In genomic region chr1:162502077-162502476, GRCh38 we compare ENCODE assay signal across 16 cellular contexts. TPM values are rescaled to one million over a fixed set of nuclear protein-coding genes. Genes with fewer than 3 reads are reported as not detected.
DNase-seq lines count a peak whose midpoint lies in the region; ATAC-seq, FAIRE-seq and TF ChIP-seq lines count a peak whose summit lies in the region.
"Had no signal": no experiment of that assay in that cellular context is flagged by ENCODE, and none has a peak within 500 bp of the region (broad histone marks: within the 10 kb centered on the region; RNA-seq: fewer than 3 reads in every experiment).

No MANE protein-coding gene starts in this region.

- in situ Hi-C loops in gastrocnemius medialis (cut with MboI; ENCODE audit: low sequenced_read_pairs in 4 of 4): loop anchor here in 1 of 4 donors (10.0 kb wide), 1 partner anchor 63 kb away; the partner anchor contains the start of gene UAP1

- H3K36me3 ChIP-seq in HEK293 (ENCODE audit: control insufficient read depth in 2 of 2, insufficient read depth in 1 of 2, low read length in 2 of 2) (peaks cover 55 to 70% of the 10 kb centered on the region in 2 experiments), Loucy (ENCODE audit: insufficient read depth, low read length) (peaks cover 40% of the 10 kb centered on the region), astrocyte (ENCODE audit: insufficient read depth, low read length) (peaks cover 21% of the 10 kb centered on the region), gastrocnemius medialis (peaks cover 0 to 57% of the 10 kb centered on the region in 2 donors)

- intact Hi-C loops in gastrocnemius medialis (cut with DNase I; ENCODE audit: low total_unique reads): no loop called here
- intact Hi-C loops in activated T-helper 1 cell treated with anti-CD3 and anti-CD28 coated beads, Interleukin-12 subunit alpha, Interleukin-12 subunit beta, Interleukin-2, Interleukin-4 antibody, amounts not matched to agents 30 ng/mL and 10 ng/mL and 1 ng/mL, durations not matched to agents 14 hours and 24 hours and 36 hours (cut with micrococcal nuclease): no loop called here

- DNase-seq in astrocyte (ENCODE audit: low read depth) (no peak), gastrocnemius medialis (no peak), medulla oblongata (ENCODE audit: extremely low spot score) (no peak)
- DNase-seq in activated T-helper 1 cell treated with anti-CD3 and anti-CD28 coated beads, Interleukin-12 subunit alpha, Interleukin-12 subunit beta, Interleukin-2, Interleukin-4 antibody, amounts not matched to agents 30 ng/mL and 10 ng/mL and 1 ng/mL, durations not matched to agents 14 hours and 24 hours and 36 hours (ENCODE audit: low spot score): no peak
- DNase-seq: CD8-positive, alpha-beta T cell; COR-L47; DMS153; DMS79 treated with DMSO at 0.1 percent for 48 hours; EL; HCEC 1CT had no signal

- H3K9me2 ChIP-seq in Loucy (replicated peaks; ENCODE audit: low read depth, low read length): no peaks in the 10 kb centered on the region

- H3K4me2 ChIP-seq in Loucy (ENCODE audit: low read depth, low read length, poor library complexity, severe bottlenecking): peak overlapping the region; percentile 99
- H3K4me2 ChIP-seq in astrocyte (ENCODE audit: low read length): peak overlapping the region; percentile 47
- H3K4me2 ChIP-seq: A549 had no signal

- no peak overlapping the region for H2AFZ ChIP-seq in Loucy (ENCODE audit: low read length)
- H2AFZ ChIP-seq in astrocyte (ENCODE audit: low read depth, low read length): no peak overlapping the region

- H3K9me3 ChIP-seq in HEK293 (ENCODE audit: control insufficient read depth, insufficient read depth, low read depth, low read length) (no peaks in the 10 kb centered on the region), Loucy (ENCODE audit: insufficient read depth, low read depth, low read length) (no peaks in the 10 kb centered on the region), astrocyte (ENCODE audit: insufficient read depth, low read depth, low read length) (no peaks in the 10 kb centered on the region), gastrocnemius medialis (no peaks in the 10 kb centered on the region)
- H3K9me3 ChIP-seq: A549 had no signal

- CTCF ChIA-PET in HEK293 (lab: Yijun Ruan, JAX): no interaction called here

- H3F3A ChIP-seq in Loucy (ENCODE audit: low read depth): no peaks in the 10 kb centered on the region

- no peak overlapping the region for H3K4me3 Mint-ChIP-seq in astrocyte (ENCODE audit: unreplicated experiment)
- H3K4me3 Mint-ChIP-seq in activated T-helper 1 cell treated with anti-CD3 and anti-CD28 coated beads, Interleukin-12 subunit alpha, Interleukin-12 subunit beta, Interleukin-2, Interleukin-4 antibody, amounts not matched to agents 30 ng/mL and 10 ng/mL and 1 ng/mL, durations not matched to agents 14 hours and 24 hours and 36 hours: no peak overlapping the region
- H3K4me3 Mint-ChIP-seq: CD14-positive monocyte; CD8-positive, alpha-beta T cell had no signal

- peaks cover 4% of the 10 kb centered on the region for H3K36me3 Mint-ChIP-seq in astrocyte (ENCODE audit: low read depth, unreplicated experiment)
- H3K36me3 Mint-ChIP-seq in activated T-helper 1 cell treated with anti-CD3 and anti-CD28 coated beads, Interleukin-12 subunit alpha, Interleukin-12 subunit beta, Interleukin-2, Interleukin-4 antibody, amounts not matched to agents 30 ng/mL and 10 ng/mL and 1 ng/mL, durations not matched to agents 14 hours and 24 hours and 36 hours (ENCODE audit: low read depth): peaks cover 39% of the 10 kb centered on the region

- no peak for FAIRE-seq in astrocyte (lab: Jason Lieb, UNC)
- FAIRE-seq: A549, G401.6 had no signal

- H3K4me1 ChIP-seq in HEK293 (ENCODE audit: control insufficient read depth, insufficient read depth, low read length) (no peaks in the 10 kb centered on the region), Loucy (ENCODE audit: insufficient read depth, low read length, poor library complexity, severe bottlenecking) (peaks cover 50% of the 10 kb centered on the region), astrocyte (ENCODE audit: insufficient read depth, low read length) (peaks cover 18% of the 10 kb centered on the region), gastrocnemius medialis (peaks cover 28 to 36% of the 10 kb centered on the region in 2 donors)

- TF ChIP-seq CTCF in HEK293 (tag by site-specific recombination; IDR thresholded peaks at IDR 0.05): no peak
- no peak for TF ChIP-seq CTCF in Loucy (conservative IDR thresholded peaks at IDR 0.05; ENCODE audit: low read length)
- no peak for TF ChIP-seq CTCF in astrocyte (IDR thresholded peaks at IDR 0.05; ENCODE audit: insufficient read depth, low read depth, low read length)
- TF ChIP-seq CTCF in gastrocnemius medialis (IDR thresholded peaks at IDR 0.05 in 4 of 5, conservative IDR thresholded peaks at IDR 0.05 in 1 of 5): no peak

- ATAC-seq in gastrocnemius medialis: no peak
- no peak for ATAC-seq in HG03175 (IDR thresholded peaks at IDR 0.05; ENCODE audit: unreplicated experiment)
- ATAC-seq: A549; CD8-positive, alpha-beta T cell had no signal

- no peaks in the 10 kb centered on the region for H3K9me3 Mint-ChIP-seq in astrocyte (ENCODE audit: unreplicated experiment)
- no peaks in the 10 kb centered on the region for H3K9me3 Mint-ChIP-seq in activated T-helper 1 cell treated with anti-CD3 and anti-CD28 coated beads, Interleukin-12 subunit alpha, Interleukin-12 subunit beta, Interleukin-2, Interleukin-4 antibody, amounts not matched to agents 30 ng/mL and 10 ng/mL and 1 ng/mL, durations not matched to agents 14 hours and 24 hours and 36 hours
- H3K9me3 Mint-ChIP-seq: CD8-positive, alpha-beta T cell had no signal

- no peak for TF ChIP-seq POLR2A in gastrocnemius medialis (IDR thresholded peaks at IDR 0.05)

- H3K4me3 ChIP-seq in HEK293 (ENCODE audit: low read depth, low read length) (no peak overlapping the region), Loucy (ENCODE audit: low read length, poor library complexity, severe bottlenecking) (peak overlapping the region; percentile 97), astrocyte (ENCODE audit: insufficient read depth, low read depth, low read length) (no peak overlapping the region), gastrocnemius medialis (no peak overlapping the region)
- H3K4me3 ChIP-seq: A549 had no signal

- H3K27ac Mint-ChIP-seq in astrocyte (ENCODE audit: unreplicated experiment): no peak overlapping the region
- no peak overlapping the region for H3K27ac Mint-ChIP-seq in activated T-helper 1 cell treated with anti-CD3 and anti-CD28 coated beads, Interleukin-12 subunit alpha, Interleukin-12 subunit beta, Interleukin-2, Interleukin-4 antibody, amounts not matched to agents 30 ng/mL and 10 ng/mL and 1 ng/mL, durations not matched to agents 14 hours and 24 hours and 36 hours
- H3K27ac Mint-ChIP-seq: CD14-positive monocyte; CD8-positive, alpha-beta T cell had no signal

- H3K27me3 ChIP-seq in Loucy (ENCODE audit: insufficient read depth, low read length, poor library complexity, severe bottlenecking) (no peaks in the 10 kb centered on the region), astrocyte (ENCODE audit: insufficient read depth, low read length) (no peaks in the 10 kb centered on the region), gastrocnemius medialis (no peaks in the 10 kb centered on the region)

- H3K9ac ChIP-seq in Loucy (ENCODE audit: low read depth, low read length, poor library complexity, severe bottlenecking) (no peak overlapping the region), astrocyte (ENCODE audit: low read length) (no peak overlapping the region)

- peaks cover 14% of the 10 kb centered on the region for H3K4me1 Mint-ChIP-seq in astrocyte (ENCODE audit: low read depth, unreplicated experiment)
- H3K4me1 Mint-ChIP-seq in activated T-helper 1 cell treated with anti-CD3 and anti-CD28 coated beads, Interleukin-12 subunit alpha, Interleukin-12 subunit beta, Interleukin-2, Interleukin-4 antibody, amounts not matched to agents 30 ng/mL and 10 ng/mL and 1 ng/mL, durations not matched to agents 14 hours and 24 hours and 36 hours (ENCODE audit: low read depth): peaks cover 34% of the 10 kb centered on the region

- H3K79me2 ChIP-seq in Loucy (ENCODE audit: insufficient read depth, low read length) (peaks cover 59% of the 10 kb centered on the region), astrocyte (ENCODE audit: insufficient read depth, low read length) (peaks cover 58% of the 10 kb centered on the region)

- POLR2A ChIA-PET in HEK293 (lab: Yijun Ruan, JAX): interaction anchor here (1.2 kb wide), 1 partner anchor 26 kb away, joined by 3 read pairs; no protein-coding TSS in a partner anchor

- H4K20me1 ChIP-seq in Loucy (ENCODE audit: insufficient read depth, low read length, poor library complexity, severe bottlenecking) (peaks cover 49% of the 10 kb centered on the region), astrocyte (ENCODE audit: insufficient read depth, low read length) (peaks cover 8% of the 10 kb centered on the region)

- H3K27me3 Mint-ChIP-seq in astrocyte (ENCODE audit: low read depth, unreplicated experiment): no peaks in the 10 kb centered on the region
- no peaks in the 10 kb centered on the region for H3K27me3 Mint-ChIP-seq in activated T-helper 1 cell treated with anti-CD3 and anti-CD28 coated beads, Interleukin-12 subunit alpha, Interleukin-12 subunit beta, Interleukin-2, Interleukin-4 antibody, amounts not matched to agents 30 ng/mL and 10 ng/mL and 1 ng/mL, durations not matched to agents 14 hours and 24 hours and 36 hours (ENCODE audit: insufficient read depth)

- no peak overlapping the region for H3K27ac ChIP-seq in HEK293 (ENCODE audit: extremely low read depth, low read depth, low read length)
- peak overlapping the region; percentile 61 for H3K27ac ChIP-seq in astrocyte (ENCODE audit: low read depth, low read length)
- H3K27ac ChIP-seq in gastrocnemius medialis: peak overlapping the region in 3 of 4 donors; percentile 12 to 96 (median 94)
- H3K27ac ChIP-seq: A549 had no signal

TF ChIP-seq in HEK293, 187 proteins besides CTCF, POLR2A, EP300 and RAD21:
- peak; percentile 73; the same call in 1 of the 2 replicates for TF ChIP-seq SCRT1 (tag by site-specific recombination; IDR thresholded peaks at IDR 0.05; ENCODE audit: borderline replicate concordance)
- no peak for TF ChIP-seq ZNF24 (tag by site-specific recombination; IDR thresholded peaks at IDR 0.05)
- peak; percentile 96 for TF ChIP-seq SCRT2 (tag by site-specific recombination; IDR thresholded peaks at IDR 0.05)
TF ChIP-seq in HEK293: peak in this region for 2.

RNA-seq across cellular contexts. Expression of gene UHMK1, which starts 4.5 kb away (rescaled TPM):
- total RNA-seq in astrocyte: 36.5 and 43.5 TPM in 2 replicates
- total RNA-seq in gastrocnemius medialis: 10 to 100 TPM; 60.2 to 91.0 (median 79.7) TPM
- 59.6 and 61.6 TPM in 2 replicates for total RNA-seq in activated T-helper 1 cell treated with anti-CD3 and anti-CD28 coated beads, Interleukin-12 subunit alpha, Interleukin-12 subunit beta, Interleukin-2, Interleukin-4 antibody, amounts not matched to agents 30 ng/mL and 10 ng/mL and 1 ng/mL, durations not matched to agents 14 hours and 24 hours and 36 hours

RNA-seq across cellular contexts. Expression of gene UAP1, which starts 59.4 kb away (rescaled TPM):
- 88.8 and 103 TPM in 2 replicates for total RNA-seq in astrocyte
- total RNA-seq in gastrocnemius medialis: 10 to 100 TPM; 29.2 to 57.3 (median 43.2) TPM
- total RNA-seq in activated T-helper 1 cell treated with anti-CD3 and anti-CD28 coated beads, Interleukin-12 subunit alpha, Interleukin-12 subunit beta, Interleukin-2, Interleukin-4 antibody, amounts not matched to agents 30 ng/mL and 10 ng/mL and 1 ng/mL, durations not matched to agents 14 hours and 24 hours and 36 hours: 42.6 and 43.2 TPM in 2 replicates
